Comparison of ENCODE assay signal across 1 cellular context in the genomic region with DNA sequence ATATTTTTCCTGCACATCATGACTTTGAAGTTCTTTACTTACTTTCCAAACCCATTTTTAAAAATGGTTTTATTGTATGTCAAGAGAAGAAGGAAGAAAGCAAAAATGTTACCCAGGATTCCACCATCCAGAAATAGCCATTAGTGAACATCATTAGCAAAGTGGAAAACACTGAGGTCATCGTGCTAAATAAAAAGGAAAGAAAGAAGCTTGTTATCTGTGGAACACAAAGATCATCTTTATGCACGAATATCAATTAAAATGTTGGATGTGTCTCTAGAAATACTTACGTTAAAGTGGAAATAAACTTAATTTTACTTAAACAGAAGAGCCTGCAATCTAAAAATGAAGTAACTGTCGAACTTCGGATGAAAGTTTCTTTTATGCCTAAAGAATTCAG.
TF ChIP-seq lines count a peak whose summit lies in the region.

No MANE protein-coding gene starts in this region.

TF ChIP-seq in K562, 482 proteins besides CTCF, POLR2A, EP300 and RAD21:
- TF ChIP-seq NR1H2 (CRISPR knock-in tag; IDR thresholded peaks at IDR 0.05) (no peak), SAFB (IDR thresholded peaks at IDR 0.05; ENCODE audit: borderline replicate concordance, low read depth, low read length) (0 out of 2 replicates have a peak, but pooled peaks have one; percentile 6), MIER1 (IDR thresholded peaks at IDR 0.05; ENCODE audit: low read depth) (no peak), CHD1 (IDR thresholded peaks at IDR 0.05; ENCODE audit: low read length) (no peak)
- TF ChIP-seq, protein P1, sequence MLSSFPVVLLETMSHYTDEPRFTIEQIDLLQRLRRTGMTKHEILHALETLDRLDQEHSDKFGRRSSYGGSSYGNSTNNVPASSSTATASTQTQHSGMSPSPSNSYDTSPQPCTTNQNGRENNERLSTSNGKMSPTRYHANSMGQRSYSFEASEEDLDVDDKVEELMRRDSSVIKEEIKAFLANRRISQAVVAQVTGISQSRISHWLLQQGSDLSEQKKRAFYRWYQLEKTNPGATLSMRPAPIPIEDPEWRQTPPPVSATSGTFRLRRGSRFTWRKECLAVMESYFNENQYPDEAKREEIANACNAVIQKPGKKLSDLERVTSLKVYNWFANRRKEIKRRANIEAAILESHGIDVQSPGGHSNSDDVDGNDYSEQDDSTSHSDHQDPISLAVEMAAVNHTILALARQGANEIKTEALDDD (IDR thresholded peaks at IDR 0.05), result no peak
TF ChIP-seq in K562: peak in this region for 1.
